In genomic region chr7:38142736-38143135, GRCh38 we compare ENCODE assay signal across 14 cellular contexts. TPM values are rescaled to one million over a fixed set of nuclear protein-coding genes. Genes with fewer than 3 reads are reported as not detected.
A peak's percentile ranks its signal among the peaks of the same experiment; 100 is the strongest.
DNase-seq lines count a peak whose midpoint lies in the region; ATAC-seq and FAIRE-seq lines count a peak whose summit lies in the region.
"Had no signal": no experiment of that assay in that cellular context is flagged by ENCODE, and none has a peak within 500 bp of the region (broad histone marks: within the 10 kb centered on the region; RNA-seq: fewer than 3 reads in every experiment).

No MANE protein-coding gene starts in this region.

- FAIRE-seq in frontal cortex (lab: Jason Lieb, UNC) = no peak
- FAIRE-seq: G401.6 had no signal

- DNase-seq in NCI-H2029 (lab: John Stamatoyannopoulos, UW) (no peak), NCI-H510A treated with DMSO at 0.1 percent for 48 hours (lab: John Stamatoyannopoulos, UW) (no peak), SK-N-DZ (ENCODE audit: low spot score) (no peak), frontal cortex (ENCODE audit: low spot score in 2 of 2) (no peak)
- DNase-seq: activated effector memory CD4-positive, alpha-beta T cell treated with Interleukin-2 at 50 U/mL for 16 hours; CD4-positive, CD25-positive, alpha-beta regulatory T cell; midbrain; NCI-H1694 treated with DMSO at 0.1 percent for 48 hours; Right ventricle myocardium superior; spleen had no signal

- peak; percentile 91 for ATAC-seq in GM19324 (IDR thresholded peaks at IDR 0.05; ENCODE audit: low FRiP score, unreplicated experiment)
- peak; percentile 77 for ATAC-seq in GM21825 (IDR thresholded peaks at IDR 0.05; ENCODE audit: unreplicated experiment)
- peak; percentile 87 for ATAC-seq in HG03108 (IDR thresholded peaks at IDR 0.05; ENCODE audit: unreplicated experiment)

RNA-seq across cellular contexts. Expression of gene STARD3NL, which starts 35.3 kb away (rescaled TPM):
- polyA plus RNA-seq in SK-N-DZ (2014; cell fraction: cytosol; rRNA removed) = 88.9 and 106 TPM in 2 replicates
- 69.4 and 71.9 TPM in 2 replicates for polyA plus RNA-seq in SK-N-DZ (2014; cell fraction: nucleus; rRNA removed)
- total RNA-seq in frontal cortex = 104 TPM
